In the genomic region with DNA sequence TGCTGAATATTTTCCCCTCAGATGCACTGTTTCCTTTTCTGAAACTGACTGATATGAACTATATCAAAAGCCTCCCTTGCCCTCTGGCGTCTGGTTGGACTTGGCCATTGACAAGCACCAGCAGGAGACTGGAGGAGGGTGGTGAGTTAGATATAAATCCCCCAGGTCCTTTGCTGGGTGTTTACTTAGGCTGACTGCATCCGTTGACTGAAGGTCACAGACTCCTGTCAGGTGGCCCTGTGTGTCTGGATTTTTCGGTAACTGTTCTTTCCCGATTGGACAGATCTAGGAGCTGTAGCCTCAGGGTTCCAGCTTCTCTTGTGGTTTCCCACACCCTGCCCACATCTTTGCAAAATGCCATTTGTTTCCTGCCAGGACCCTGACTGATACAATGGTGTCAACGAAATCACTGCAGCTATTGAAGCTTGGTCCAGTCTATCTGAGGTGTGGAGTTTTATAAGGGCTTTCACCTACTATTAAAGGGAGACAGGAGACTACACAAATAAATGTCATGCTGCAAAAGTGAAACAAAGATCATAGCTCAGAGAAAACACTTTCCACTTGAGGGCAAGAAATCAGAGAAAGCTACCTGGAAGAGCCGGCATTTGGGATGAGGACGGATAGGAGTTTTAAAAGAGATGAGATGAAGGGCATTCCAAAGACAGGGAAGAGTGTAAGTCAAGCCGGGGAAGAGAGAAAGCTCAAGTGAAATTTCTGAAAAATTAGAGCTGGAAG, we compare ENCODE assay signal across 8 cellular contexts. TPM values are rescaled to one million over a fixed set of nuclear protein-coding genes. Genes with fewer than 3 reads are reported as not detected.
DNase-seq lines count a peak whose midpoint lies in the region; ATAC-seq and TF ChIP-seq lines count a peak whose summit lies in the region.

No MANE protein-coding gene starts in this region.

- H3K27ac ChIP-seq in GM23338 (ENCODE audit: low read depth) = no peak overlapping the region
- H3K27ac ChIP-seq in fibroblast of lung (ENCODE audit: insufficient read depth, low read length) = no peak overlapping the region

- ATAC-seq in GM23338 (no peak), GM21786 (IDR thresholded peaks at IDR 0.05; ENCODE audit: unreplicated experiment) (no peak), GM18909 (IDR thresholded peaks at IDR 0.05; ENCODE audit: poor library complexity, unreplicated experiment) (no peak)

- H3K9ac ChIP-seq in fibroblast of lung (ENCODE audit: insufficient read depth, low read length) = no peak overlapping the region

- peaks cover 6% of the 10 kb centered on the region for H3K27me3 Mint-ChIP-seq in GM23338 (ENCODE audit: insufficient read depth, low read depth, poor library complexity)

- DNase-seq in A172 (ENCODE audit: low spot score) = peak; percentile 16
- no peak for DNase-seq in GM23338 (ENCODE audit: low spot score)
- peak; percentile 73 for DNase-seq in SW480 (ENCODE audit: low spot score)
- DNase-seq in fibroblast of lung (ENCODE audit: low read depth in 2 of 2) = peak in 1 of 2 donors; percentile 15
- peak; percentile 79 for DNase-seq in renal cortical epithelial cell (ENCODE audit: low read depth)
- DNase-seq in NCI-H2107 (lab: John Stamatoyannopoulos, UW) = no peak

- H4K20me1 ChIP-seq in GM23338 (replicated peaks; ENCODE audit: insufficient read depth) = no peaks in the 10 kb centered on the region; the same call in 1 of the 2 replicates
- H4K20me1 ChIP-seq in fibroblast of lung (ENCODE audit: control insufficient read depth, extremely low read depth, insufficient read depth, low read length) = no peaks in the 10 kb centered on the region

- H3K9me3 ChIP-seq in fibroblast of lung (ENCODE audit: control insufficient read depth, insufficient read depth, low read depth, low read length) = no peaks in the 10 kb centered on the region

- peak overlapping the region; percentile 84 for H3K4me3 Mint-ChIP-seq in GM23338

- H3K9me2 ChIP-seq in GM23338 (ENCODE audit: insufficient read depth) = no peaks in the 10 kb centered on the region

- H2AFZ ChIP-seq in GM23338 (peak overlapping the region; percentile 97; the same call in 1 of the 2 replicates), fibroblast of lung (ENCODE audit: low read length) (peak overlapping the region; percentile 90)

- H3K27me3 ChIP-seq in GM23338 (ENCODE audit: insufficient read depth) = peaks cover 18% of the 10 kb centered on the region
- H3K27me3 ChIP-seq in fibroblast of lung (ENCODE audit: control insufficient read depth, insufficient read depth, low read length) = no peaks in the 10 kb centered on the region

- peaks cover 24% of the 10 kb centered on the region for H3K4me1 ChIP-seq in GM23338 (ENCODE audit: insufficient read depth)
- H3K4me1 ChIP-seq in fibroblast of lung (ENCODE audit: control insufficient read depth, extremely low read depth, insufficient read depth, low read length) = peaks cover 6% of the 10 kb centered on the region

- H3K9me3 Mint-ChIP-seq in GM23338 = no peaks in the 10 kb centered on the region

- H3K4me2 ChIP-seq in GM23338 (peak overlapping the region; percentile 95), fibroblast of lung (ENCODE audit: extremely low read depth, insufficient read depth, low read length) (peak overlapping the region; percentile 98)

- peaks cover 19% of the 10 kb centered on the region for H3K4me1 Mint-ChIP-seq in GM23338

- peaks cover 7% of the 10 kb centered on the region for H3F3A ChIP-seq in GM23338 (replicated peaks; ENCODE audit: low read depth)

- H3K36me3 ChIP-seq in GM23338 (ENCODE audit: insufficient read depth) (no peaks in the 10 kb centered on the region), fibroblast of lung (ENCODE audit: control insufficient read depth, insufficient read depth, low read length) (no peaks in the 10 kb centered on the region)

- H3K79me2 ChIP-seq in GM23338 (replicated peaks; ENCODE audit: insufficient read depth) (peaks cover 24% of the 10 kb centered on the region), fibroblast of lung (ENCODE audit: control insufficient read depth, insufficient read depth, low read length) (peaks cover 11% of the 10 kb centered on the region)

- TF ChIP-seq CTCF in GM23338 (conservative IDR thresholded peaks at IDR 0.05; ENCODE audit: low read depth in 2 of 2) (no peak), fibroblast of lung (conservative IDR thresholded peaks at IDR 0.05 in 1 of 2, IDR thresholded peaks at IDR 0.05 in 1 of 2; ENCODE audit: low read depth in 1 of 2, low read length in 2 of 2) (no peak)

- H3K4me3 ChIP-seq in GM23338 (peak overlapping the region; percentile 83), fibroblast of lung (replicated peaks in 1 of 4; ENCODE audit: control extremely low read depth in 1 of 4, insufficient read depth in 1 of 4, low read depth in 3 of 4, low read length in 4 of 4) (peak overlapping the region; percentile 62 to 93 (median 80))

- H3K27ac Mint-ChIP-seq in GM23338 = no peak overlapping the region

- no peaks in the 10 kb centered on the region for H3K36me3 Mint-ChIP-seq in GM23338 (ENCODE audit: low read depth)

TF ChIP-seq in GM23338, 12 proteins besides CTCF, POLR2A, EP300 and RAD21:
- TF ChIP-seq CREB1 (CRISPR knock-in tag; IDR thresholded peaks at IDR 0.05; ENCODE audit: low read depth) = no peak
- TF ChIP-seq, protein P1, sequence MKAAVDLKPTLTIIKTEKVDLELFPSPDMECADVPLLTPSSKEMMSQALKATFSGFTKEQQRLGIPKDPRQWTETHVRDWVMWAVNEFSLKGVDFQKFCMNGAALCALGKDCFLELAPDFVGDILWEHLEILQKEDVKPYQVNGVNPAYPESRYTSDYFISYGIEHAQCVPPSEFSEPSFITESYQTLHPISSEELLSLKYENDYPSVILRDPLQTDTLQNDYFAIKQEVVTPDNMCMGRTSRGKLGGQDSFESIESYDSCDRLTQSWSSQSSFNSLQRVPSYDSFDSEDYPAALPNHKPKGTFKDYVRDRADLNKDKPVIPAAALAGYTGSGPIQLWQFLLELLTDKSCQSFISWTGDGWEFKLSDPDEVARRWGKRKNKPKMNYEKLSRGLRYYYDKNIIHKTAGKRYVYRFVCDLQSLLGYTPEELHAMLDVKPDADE (IDR thresholded peaks at IDR 0.05) = no peak
- no peak for TF ChIP-seq STAT1 (IDR thresholded peaks at IDR 0.05; ENCODE audit: unreplicated experiment)
- TF ChIP-seq EZH2phosphoT487 (IDR thresholded peaks at IDR 0.05; ENCODE audit: unreplicated experiment) = no peak
- TF ChIP-seq EZH2 (IDR thresholded peaks at IDR 0.05; ENCODE audit: low read depth, unreplicated experiment) = no peak
- TF ChIP-seq, protein P2, sequence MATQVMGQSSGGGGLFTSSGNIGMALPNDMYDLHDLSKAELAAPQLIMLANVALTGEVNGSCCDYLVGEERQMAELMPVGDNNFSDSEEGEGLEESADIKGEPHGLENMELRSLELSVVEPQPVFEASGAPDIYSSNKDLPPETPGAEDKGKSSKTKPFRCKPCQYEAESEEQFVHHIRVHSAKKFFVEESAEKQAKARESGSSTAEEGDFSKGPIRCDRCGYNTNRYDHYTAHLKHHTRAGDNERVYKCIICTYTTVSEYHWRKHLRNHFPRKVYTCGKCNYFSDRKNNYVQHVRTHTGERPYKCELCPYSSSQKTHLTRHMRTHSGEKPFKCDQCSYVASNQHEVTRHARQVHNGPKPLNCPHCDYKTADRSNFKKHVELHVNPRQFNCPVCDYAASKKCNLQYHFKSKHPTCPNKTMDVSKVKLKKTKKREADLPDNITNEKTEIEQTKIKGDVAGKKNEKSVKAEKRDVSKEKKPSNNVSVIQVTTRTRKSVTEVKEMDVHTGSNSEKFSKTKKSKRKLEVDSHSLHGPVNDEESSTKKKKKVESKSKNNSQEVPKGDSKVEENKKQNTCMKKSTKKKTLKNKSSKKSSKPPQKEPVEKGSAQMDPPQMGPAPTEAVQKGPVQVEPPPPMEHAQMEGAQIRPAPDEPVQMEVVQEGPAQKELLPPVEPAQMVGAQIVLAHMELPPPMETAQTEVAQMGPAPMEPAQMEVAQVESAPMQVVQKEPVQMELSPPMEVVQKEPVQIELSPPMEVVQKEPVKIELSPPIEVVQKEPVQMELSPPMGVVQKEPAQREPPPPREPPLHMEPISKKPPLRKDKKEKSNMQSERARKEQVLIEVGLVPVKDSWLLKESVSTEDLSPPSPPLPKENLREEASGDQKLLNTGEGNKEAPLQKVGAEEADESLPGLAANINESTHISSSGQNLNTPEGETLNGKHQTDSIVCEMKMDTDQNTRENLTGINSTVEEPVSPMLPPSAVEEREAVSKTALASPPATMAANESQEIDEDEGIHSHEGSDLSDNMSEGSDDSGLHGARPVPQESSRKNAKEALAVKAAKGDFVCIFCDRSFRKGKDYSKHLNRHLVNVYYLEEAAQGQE (IDR thresholded peaks at IDR 0.05; ENCODE audit: unreplicated experiment) = no peak

RNA-seq across cellular contexts. Expression of a gene that starts 1.5 kb away (rescaled TPM):
- total RNA-seq in A172 (2014; rRNA removed; shearing (Covaris generic)) = 8.7 and 8.9 TPM in 2 replicates
- total RNA-seq in GM23338 (2014; rRNA removed; shearing (Covaris generic)) = 9.7 and 10.0 TPM in 2 replicates
- polyA plus RNA-seq in GM23338 (2016; fragmentation: Nextera tagmentation; extraction: Ambion mirVana) = 2.5 and 3.9 TPM in 2 replicates
- 7.4 and 9.2 TPM in 2 replicates for total RNA-seq in fibroblast of lung
- polyA plus RNA-seq in fibroblast of lung = 5.1 and 5.8 TPM in 2 replicates
- 4.0 TPM in 2 replicates for polyA plus RNA-seq in fibroblast of lung (2012)
- polyA minus RNA-seq in fibroblast of lung (ENCODE audit: low replicate concordance) = 2.0 and 6.3 TPM in 2 replicates
- 6.9 and 13.4 TPM in 2 replicates for total RNA-seq in renal cortical epithelial cell

Comparison
In these comparisons a context has a peak if more than half of its experiments do, and no peak if none do; other contexts are left out.
1. DNase-seq: peak in A172 (single experiment), SW480 (single experiment) and renal cortical epithelial cell (single experiment); none in GM23338 (single experiment) and NCI-H2107 (single experiment).